12 cellular contexts compared by ENCODE assay signal in genomic region chr2:95760839-95761525, GRCh38.
DNase-seq lines count a peak whose midpoint lies in the region; ATAC-seq and TF ChIP-seq lines count a peak whose summit lies in the region.
"Had no signal": no experiment of that assay in that cellular context is flagged by ENCODE, and none has a peak within 500 bp of the region (broad histone marks: within the 10 kb centered on the region; RNA-seq: fewer than 3 reads in every experiment).

No MANE protein-coding gene starts in this region.

- in situ Hi-C loops in ACHN (cut with HindIII; ENCODE audit: low pct_ligation_motif_present, low pct_unique_long_range_greater_than_20kb, low sequenced_read_pairs) = no loop called here

- H3K27me3 ChIP-seq in adipocyte (replicated peaks; ENCODE audit: control insufficient read depth, insufficient read depth, low read length) = no peaks in the 10 kb centered on the region
- H3K27me3 ChIP-seq: heart right ventricle had no signal

- H3K4me1 ChIP-seq in adipocyte (ENCODE audit: control insufficient read depth, insufficient read depth, low read length) = peaks cover 5% of the 10 kb centered on the region
- H3K4me1 ChIP-seq: heart right ventricle had no signal

- DNase-seq in ACHN = peak; percentile 67
- peak; percentile 20 for DNase-seq in HFF-Myc (ENCODE audit: extremely low read depth, low read depth)
- peak; percentile 67 for DNase-seq in adipocyte (ENCODE audit: low read depth)
- DNase-seq in head of caudate nucleus = peak in 41 of 42 donors; percentile 14 to 90 (median 65)
- no peak for DNase-seq in mucosa of gallbladder (ENCODE audit: low spot score)
- DNase-seq in HuH-7 (ENCODE audit: low spot score) = no peak
- DNase-seq: CD4-positive, alpha-beta T cell; central memory CD4-positive, alpha-beta T cell; heart right ventricle; stimulated activated naive CD4-positive, alpha-beta T cell had no signal

- ATAC-seq in GM21423 (IDR thresholded peaks at IDR 0.05; ENCODE audit: unreplicated experiment) = no peak
- no peak for ATAC-seq in HG03342 (IDR thresholded peaks at IDR 0.05; ENCODE audit: unreplicated experiment)

- no peaks in the 10 kb centered on the region for H3K36me3 ChIP-seq in adipocyte (ENCODE audit: control insufficient read depth, insufficient read depth, low read length, severe bottlenecking)
- H3K36me3 ChIP-seq: heart right ventricle had no signal

- H3K4me3 ChIP-seq in HFF-Myc (replicated peaks; ENCODE audit: low read depth, low read length) = no peak overlapping the region
- no peak overlapping the region for H3K4me3 ChIP-seq in adipocyte (ENCODE audit: low read length)
- H3K4me3 ChIP-seq: heart right ventricle had no signal

- intact Hi-C loops in head of caudate nucleus (cut with DNase I) = no loop called here

- TF ChIP-seq CTCF in HFF-Myc (IDR thresholded peaks at IDR 0.05; ENCODE audit: low read depth, low read length, missing control alignments) = no peak

- no peak overlapping the region for H3K9ac ChIP-seq in adipocyte (ENCODE audit: low read length)

- no peaks in the 10 kb centered on the region for H3K9me3 ChIP-seq in adipocyte (ENCODE audit: control insufficient read depth, low read length)
- H3K9me3 ChIP-seq: heart right ventricle had no signal

Comparison
In these comparisons a context has a peak if more than half of its experiments do, and no peak if none do; other contexts are left out.
1. DNase-seq: peak in ACHN (single experiment), HFF-Myc (single experiment), adipocyte (single experiment) and head of caudate nucleus (41 of 42); none in mucosa of gallbladder (single experiment) and HuH-7 (single experiment).